Comparison of ENCODE assay signal across 8 cellular contexts in the genomic region with DNA sequence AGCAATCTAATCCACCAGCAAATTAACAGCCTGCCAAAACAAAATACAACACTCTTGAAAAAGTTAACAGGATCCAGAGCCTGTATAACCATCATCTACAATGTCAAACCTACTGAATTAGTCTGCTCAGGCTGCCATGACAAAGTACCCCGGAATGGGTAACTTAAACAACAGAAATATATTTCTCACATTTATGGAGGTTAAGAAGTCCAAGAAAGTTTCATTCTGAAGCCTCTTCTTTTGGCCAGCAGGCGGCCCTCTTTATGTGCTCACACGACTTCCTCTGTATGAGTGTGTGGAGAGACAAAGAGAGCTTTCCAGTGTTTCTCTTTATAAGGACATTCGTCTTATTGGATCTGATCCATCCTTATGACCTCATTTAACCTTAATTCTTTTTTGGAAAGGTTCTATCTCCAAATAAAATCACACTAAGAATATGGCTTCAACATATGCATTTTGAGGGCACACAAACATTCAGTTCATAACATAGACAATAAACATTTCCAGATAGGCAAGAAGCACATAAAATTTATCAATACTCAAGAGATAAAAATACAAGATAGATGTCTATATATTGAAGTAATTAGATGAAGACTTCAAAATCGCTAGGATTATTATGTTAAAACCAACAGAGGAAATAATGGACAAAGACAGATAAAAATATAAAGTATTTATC. TPM values are rescaled to one million over a fixed set of nuclear protein-coding genes. Genes with fewer than 3 reads are reported as not detected.
DNase-seq lines count a peak whose midpoint lies in the region; ATAC-seq and TF ChIP-seq lines count a peak whose summit lies in the region.

No MANE protein-coding gene starts in this region.

- TF ChIP-seq CTCF in omental fat pad (IDR thresholded peaks at IDR 0.05), result no peak

- peak; percentile 16 for DNase-seq in activated CD8-positive, alpha-beta memory T cell treated with anti-CD3 and anti-CD28 coated beads, Interleukin-2, amount 50 U/mL, for 4 hours
- DNase-seq in activated CD8-positive, alpha-beta memory T cell treated with anti-CD3 and anti-CD28 coated beads for 24 hours, result no peak
- DNase-seq in fibroblast of gingiva (ENCODE audit: low read depth) (peak; percentile 78), omental fat pad (ENCODE audit: low spot score) (no peak), NCI-H2196 (lab: John Stamatoyannopoulos, UW; ENCODE audit: unreplicated experiment) (no peak)

- peak; percentile 47 for ATAC-seq in HG03045 (IDR thresholded peaks at IDR 0.05; ENCODE audit: unreplicated experiment)
- ATAC-seq in SK-N-SH treated with all-trans-retinoic acid at 6 μM for 48 hours, result peak; percentile 95
- ATAC-seq in omental fat pad (ENCODE audit: low FRiP score), result peak; percentile 64
- ATAC-seq in HG02678 (IDR thresholded peaks at IDR 0.05; ENCODE audit: unreplicated experiment), result no peak

TF ChIP-seq in SK-N-SH treated with all-trans-retinoic acid at 6 μM for 48 hours, 23 proteins besides CTCF, POLR2A, EP300 and RAD21:
- TF ChIP-seq CSDC2 (CRISPR knock-in tag; IDR thresholded peaks at IDR 0.05) (no peak), ESRRG (CRISPR knock-in tag; IDR thresholded peaks at IDR 0.05) (no peak), ZC3H10 (CRISPR knock-in tag; IDR thresholded peaks at IDR 0.05) (no peak), ZFP3 (CRISPR knock-in tag; IDR thresholded peaks at IDR 0.05) (no peak), ZNF8 (CRISPR knock-in tag; IDR thresholded peaks at IDR 0.05) (no peak), BACH2 (CRISPR knock-in tag; IDR thresholded peaks at IDR 0.05; ENCODE audit: borderline replicate concordance) (no peak), ZFP30 (CRISPR knock-in tag; IDR thresholded peaks at IDR 0.05) (no peak), ISL1 (CRISPR knock-in tag; IDR thresholded peaks at IDR 0.05) (no peak), GLIS3 (CRISPR knock-in tag; IDR thresholded peaks at IDR 0.05) (no peak), PPARA (CRISPR knock-in tag; IDR thresholded peaks at IDR 0.05; ENCODE audit: borderline replicate concordance) (no peak), TOX (CRISPR knock-in tag; IDR thresholded peaks at IDR 0.05; ENCODE audit: borderline replicate concordance) (no peak), SNAI2 (CRISPR knock-in tag; IDR thresholded peaks at IDR 0.05) (no peak), RARB (CRISPR knock-in tag; IDR thresholded peaks at IDR 0.05) (no peak), OSR1 (CRISPR knock-in tag; IDR thresholded peaks at IDR 0.05) (no peak)
- TF ChIP-seq, protein P1, sequence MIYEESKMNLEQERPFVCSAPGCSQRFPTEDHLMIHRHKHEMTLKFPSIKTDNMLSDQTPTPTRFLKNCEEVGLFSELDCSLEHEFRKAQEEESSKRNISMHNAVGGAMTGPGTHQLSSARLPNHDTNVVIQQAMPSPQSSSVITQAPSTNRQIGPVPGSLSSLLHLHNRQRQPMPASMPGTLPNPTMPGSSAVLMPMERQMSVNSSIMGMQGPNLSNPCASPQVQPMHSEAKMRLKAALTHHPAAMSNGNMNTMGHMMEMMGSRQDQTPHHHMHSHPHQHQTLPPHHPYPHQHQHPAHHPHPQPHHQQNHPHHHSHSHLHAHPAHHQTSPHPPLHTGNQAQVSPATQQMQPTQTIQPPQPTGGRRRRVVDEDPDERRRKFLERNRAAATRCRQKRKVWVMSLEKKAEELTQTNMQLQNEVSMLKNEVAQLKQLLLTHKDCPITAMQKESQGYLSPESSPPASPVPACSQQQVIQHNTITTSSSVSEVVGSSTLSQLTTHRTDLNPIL (CRISPR knock-in tag; IDR thresholded peaks at IDR 0.05; ENCODE audit: low read depth), result no peak
- TF ChIP-seq, protein P2, sequence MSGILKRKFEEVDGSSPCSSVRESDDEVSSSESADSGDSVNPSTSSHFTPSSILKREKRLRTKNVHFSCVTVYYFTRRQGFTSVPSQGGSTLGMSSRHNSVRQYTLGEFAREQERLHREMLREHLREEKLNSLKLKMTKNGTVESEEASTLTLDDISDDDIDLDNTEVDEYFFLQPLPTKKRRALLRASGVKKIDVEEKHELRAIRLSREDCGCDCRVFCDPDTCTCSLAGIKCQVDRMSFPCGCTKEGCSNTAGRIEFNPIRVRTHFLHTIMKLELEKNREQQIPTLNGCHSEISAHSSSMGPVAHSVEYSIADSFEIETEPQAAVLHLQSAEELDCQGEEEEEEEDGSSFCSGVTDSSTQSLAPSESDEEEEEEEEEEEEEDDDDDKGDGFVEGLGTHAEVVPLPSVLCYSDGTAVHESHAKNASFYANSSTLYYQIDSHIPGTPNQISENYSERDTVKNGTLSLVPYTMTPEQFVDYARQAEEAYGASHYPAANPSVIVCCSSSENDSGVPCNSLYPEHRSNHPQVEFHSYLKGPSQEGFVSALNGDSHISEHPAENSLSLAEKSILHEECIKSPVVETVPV (CRISPR knock-in tag; IDR thresholded peaks at IDR 0.05), result no peak
- TF ChIP-seq, protein P3, sequence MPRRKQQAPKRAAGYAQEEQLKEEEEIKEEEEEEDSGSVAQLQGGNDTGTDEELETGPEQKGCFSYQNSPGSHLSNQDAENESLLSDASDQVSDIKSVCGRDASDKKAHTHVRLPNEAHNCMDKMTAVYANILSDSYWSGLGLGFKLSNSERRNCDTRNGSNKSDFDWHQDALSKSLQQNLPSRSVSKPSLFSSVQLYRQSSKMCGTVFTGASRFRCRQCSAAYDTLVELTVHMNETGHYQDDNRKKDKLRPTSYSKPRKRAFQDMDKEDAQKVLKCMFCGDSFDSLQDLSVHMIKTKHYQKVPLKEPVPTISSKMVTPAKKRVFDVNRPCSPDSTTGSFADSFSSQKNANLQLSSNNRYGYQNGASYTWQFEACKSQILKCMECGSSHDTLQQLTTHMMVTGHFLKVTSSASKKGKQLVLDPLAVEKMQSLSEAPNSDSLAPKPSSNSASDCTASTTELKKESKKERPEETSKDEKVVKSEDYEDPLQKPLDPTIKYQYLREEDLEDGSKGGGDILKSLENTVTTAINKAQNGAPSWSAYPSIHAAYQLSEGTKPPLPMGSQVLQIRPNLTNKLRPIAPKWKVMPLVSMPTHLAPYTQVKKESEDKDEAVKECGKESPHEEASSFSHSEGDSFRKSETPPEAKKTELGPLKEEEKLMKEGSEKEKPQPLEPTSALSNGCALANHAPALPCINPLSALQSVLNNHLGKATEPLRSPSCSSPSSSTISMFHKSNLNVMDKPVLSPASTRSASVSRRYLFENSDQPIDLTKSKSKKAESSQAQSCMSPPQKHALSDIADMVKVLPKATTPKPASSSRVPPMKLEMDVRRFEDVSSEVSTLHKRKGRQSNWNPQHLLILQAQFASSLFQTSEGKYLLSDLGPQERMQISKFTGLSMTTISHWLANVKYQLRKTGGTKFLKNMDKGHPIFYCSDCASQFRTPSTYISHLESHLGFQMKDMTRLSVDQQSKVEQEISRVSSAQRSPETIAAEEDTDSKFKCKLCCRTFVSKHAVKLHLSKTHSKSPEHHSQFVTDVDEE (CRISPR knock-in tag; IDR thresholded peaks at IDR 0.05), result no peak
- TF ChIP-seq, protein P4, sequence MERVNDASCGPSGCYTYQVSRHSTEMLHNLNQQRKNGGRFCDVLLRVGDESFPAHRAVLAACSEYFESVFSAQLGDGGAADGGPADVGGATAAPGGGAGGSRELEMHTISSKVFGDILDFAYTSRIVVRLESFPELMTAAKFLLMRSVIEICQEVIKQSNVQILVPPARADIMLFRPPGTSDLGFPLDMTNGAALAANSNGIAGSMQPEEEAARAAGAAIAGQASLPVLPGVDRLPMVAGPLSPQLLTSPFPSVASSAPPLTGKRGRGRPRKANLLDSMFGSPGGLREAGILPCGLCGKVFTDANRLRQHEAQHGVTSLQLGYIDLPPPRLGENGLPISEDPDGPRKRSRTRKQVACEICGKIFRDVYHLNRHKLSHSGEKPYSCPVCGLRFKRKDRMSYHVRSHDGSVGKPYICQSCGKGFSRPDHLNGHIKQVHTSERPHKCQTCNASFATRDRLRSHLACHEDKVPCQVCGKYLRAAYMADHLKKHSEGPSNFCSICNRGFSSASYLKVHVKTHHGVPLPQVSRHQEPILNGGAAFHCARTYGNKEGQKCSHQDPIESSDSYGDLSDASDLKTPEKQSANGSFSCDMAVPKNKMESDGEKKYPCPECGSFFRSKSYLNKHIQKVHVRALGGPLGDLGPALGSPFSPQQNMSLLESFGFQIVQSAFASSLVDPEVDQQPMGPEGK (CRISPR knock-in tag; IDR thresholded peaks at IDR 0.05; ENCODE audit: borderline replicate concordance), result no peak
- TF ChIP-seq, protein P5, sequence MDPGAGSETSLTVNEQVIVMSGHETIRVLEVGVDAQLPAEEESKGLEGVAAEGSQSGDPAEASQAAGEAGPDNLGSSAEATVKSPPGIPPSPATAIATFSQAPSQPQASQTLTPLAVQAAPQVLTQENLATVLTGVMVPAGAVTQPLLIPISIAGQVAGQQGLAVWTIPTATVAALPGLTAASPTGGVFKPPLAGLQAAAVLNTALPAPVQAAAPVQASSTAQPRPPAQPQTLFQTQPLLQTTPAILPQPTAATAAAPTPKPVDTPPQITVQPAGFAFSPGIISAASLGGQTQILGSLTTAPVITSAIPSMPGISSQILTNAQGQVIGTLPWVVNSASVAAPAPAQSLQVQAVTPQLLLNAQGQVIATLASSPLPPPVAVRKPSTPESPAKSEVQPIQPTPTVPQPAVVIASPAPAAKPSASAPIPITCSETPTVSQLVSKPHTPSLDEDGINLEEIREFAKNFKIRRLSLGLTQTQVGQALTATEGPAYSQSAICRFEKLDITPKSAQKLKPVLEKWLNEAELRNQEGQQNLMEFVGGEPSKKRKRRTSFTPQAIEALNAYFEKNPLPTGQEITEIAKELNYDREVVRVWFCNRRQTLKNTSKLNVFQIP (CRISPR knock-in tag; IDR thresholded peaks at IDR 0.05; ENCODE audit: borderline replicate concordance, low read depth), result no peak

RNA-seq across cellular contexts. Expression of a gene that starts 5.9 kb away (rescaled TPM):
- total RNA-seq in omental fat pad, result 10 to 100 TPM in 3 of 4 donors, 1 to 10 TPM in 1; 9.6 to 84.4 (median 36.4) TPM

Comparison
In these comparisons a context has a peak if more than half of its experiments do, and no peak if none do; other contexts are left out.
1. DNase-seq: peak in activated CD8-positive, alpha-beta memory T cell treated with anti-CD3 and anti-CD28 coated beads, Interleukin-2, amount 50 U/mL, for 4 hours (single experiment) and fibroblast of gingiva (single experiment); none in activated CD8-positive, alpha-beta memory T cell treated with anti-CD3 and anti-CD28 coated beads for 24 hours (single experiment), omental fat pad (single experiment) and NCI-H2196 (single experiment).